21 cellular contexts compared by ENCODE assay signal in the genomic region with DNA sequence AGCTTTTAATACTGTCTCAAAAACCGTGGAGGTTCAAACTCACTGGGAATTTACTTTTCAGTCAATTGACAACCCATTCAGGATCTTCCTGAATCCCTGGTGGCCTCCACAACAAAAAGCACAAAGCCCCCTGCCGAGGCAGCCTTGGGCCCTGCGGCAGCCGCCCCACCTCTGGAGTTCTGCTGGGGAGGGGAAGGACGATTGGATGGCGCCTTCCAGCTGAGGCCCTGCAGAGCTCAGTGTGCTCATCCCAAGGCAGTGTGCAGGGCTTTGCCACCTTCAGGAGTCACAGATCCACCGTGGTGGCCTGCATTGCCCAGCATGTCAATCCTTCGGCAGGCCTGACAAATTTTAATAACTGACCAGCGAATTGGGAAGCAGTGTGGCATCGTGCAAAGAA. TPM values are rescaled to one million over a fixed set of nuclear protein-coding genes. Genes with fewer than 3 reads are reported as not detected.
DNase-seq lines count a peak whose midpoint lies in the region; ATAC-seq lines count a peak whose summit lies in the region.
"Had no signal": no experiment of that assay in that cellular context is flagged by ENCODE, and none has a peak within 500 bp of the region (broad histone marks: within the 10 kb centered on the region; RNA-seq: fewer than 3 reads in every experiment).

No MANE protein-coding gene starts in this region.

- no peaks in the 10 kb centered on the region for H3K27me3 ChIP-seq in mesendoderm (ENCODE audit: insufficient read depth, low read length, poor library complexity)
- H3K27me3 ChIP-seq in effector memory CD4-positive, alpha-beta T cell (replicated peaks; ENCODE audit: control insufficient read depth, insufficient read depth, low read length, poor library complexity, severe bottlenecking): no peaks in the 10 kb centered on the region
- H3K27me3 ChIP-seq: breast epithelium had no signal

- peaks cover 32% of the 10 kb centered on the region for H3K79me2 ChIP-seq in mesendoderm (ENCODE audit: control insufficient read depth, insufficient read depth, low read length)

- no peaks in the 10 kb centered on the region for H3K9me3 Mint-ChIP-seq in naive thymus-derived CD8-positive, alpha-beta T cell
- H3K9me3 Mint-ChIP-seq: activated CD4-positive, alpha-beta memory T cell treated with anti-CD3 and anti-CD28 coated beads, Interleukin-2, amount 10 ng/mL, durations not matched to agents 7 days and 5 days; naive B cell had no signal

- H3K4me1 Mint-ChIP-seq in naive thymus-derived CD8-positive, alpha-beta T cell: peaks cover 0 to 4% (median 1%) of the 10 kb centered on the region in 4 donors
- H3K4me1 Mint-ChIP-seq: activated CD4-positive, alpha-beta memory T cell treated with anti-CD3 and anti-CD28 coated beads, Interleukin-2, amount 10 ng/mL, durations not matched to agents 7 days and 5 days had no signal

- peak overlapping the region; percentile 98 for H3K56ac ChIP-seq in mesendoderm (ENCODE audit: low read length)

- H3K27ac Mint-ChIP-seq in naive thymus-derived CD8-positive, alpha-beta T cell: peak overlapping the region in 1 of 10 donors; percentile 7
- H3K27ac Mint-ChIP-seq: activated CD4-positive, alpha-beta memory T cell treated with anti-CD3 and anti-CD28 coated beads, Interleukin-2, amount 10 ng/mL, durations not matched to agents 7 days and 5 days; activated naive CD8-positive, alpha-beta T cell; naive B cell had no signal

- H2AK5ac ChIP-seq in mesendoderm (ENCODE audit: low read length): peak overlapping the region; percentile 62

- H3K4ac ChIP-seq in mesendoderm (ENCODE audit: low read depth, low read length): no peak overlapping the region

- no peak overlapping the region for H2BK120ac ChIP-seq in mesendoderm (ENCODE audit: low read depth, low read length)

- H3K4me2 ChIP-seq in mesendoderm (ENCODE audit: low read length): peak overlapping the region; percentile 64
- H3K4me2 ChIP-seq: A549 had no signal

- WGBS in mesendoderm (ENCODE audit: extremely low coverage, insufficient coverage, low lambda C conversion rate): no CpG with 5 or more reads among the region's 10 CpGs

- H3K4me1 ChIP-seq in mesendoderm (ENCODE audit: control insufficient read depth, low read depth, low read length): peaks cover 12% of the 10 kb centered on the region
- no peaks in the 10 kb centered on the region for H3K4me1 ChIP-seq in effector memory CD4-positive, alpha-beta T cell (ENCODE audit: control insufficient read depth, insufficient read depth, low read length, poor library complexity, severe bottlenecking)

- no peak overlapping the region for H2BK5ac ChIP-seq in mesendoderm (ENCODE audit: low read length)

- peaks cover 6% of the 10 kb centered on the region for H3K79me1 ChIP-seq in mesendoderm (ENCODE audit: low read length)

- H3K27ac ChIP-seq in mesendoderm (ENCODE audit: low read depth, low read length): peak overlapping the region; percentile 99
- H3K27ac ChIP-seq in effector memory CD4-positive, alpha-beta T cell (ENCODE audit: insufficient read depth, low read length, poor library complexity, severe bottlenecking): no peak overlapping the region
- H3K27ac ChIP-seq: A549, C4-2B, thoracic aorta had no signal

- H3K4me3 Mint-ChIP-seq in naive thymus-derived CD8-positive, alpha-beta T cell: no peak overlapping the region
- H3K4me3 Mint-ChIP-seq: activated CD4-positive, alpha-beta memory T cell treated with anti-CD3 and anti-CD28 coated beads, Interleukin-2, amount 10 ng/mL, durations not matched to agents 7 days and 5 days; activated naive CD8-positive, alpha-beta T cell had no signal

- H3K9ac ChIP-seq in mesendoderm (ENCODE audit: low read length): peak overlapping the region; percentile 99

- no peak overlapping the region for H4K5ac ChIP-seq in mesendoderm (ENCODE audit: low read length)

- H4K8ac ChIP-seq in mesendoderm (ENCODE audit: low read depth, low read length): no peak overlapping the region

- H3K36me3 Mint-ChIP-seq in naive thymus-derived CD8-positive, alpha-beta T cell: peaks cover 0 to 36% (median 3%) of the 10 kb centered on the region in 3 donors
- H3K36me3 Mint-ChIP-seq: activated naive CD8-positive, alpha-beta T cell; naive B cell had no signal

- H3K4me3 ChIP-seq in mesendoderm (ENCODE audit: low read length): peak overlapping the region; percentile 90
- no peak overlapping the region for H3K4me3 ChIP-seq in effector memory CD4-positive, alpha-beta T cell (ENCODE audit: insufficient read depth, low read depth, low read length, poor library complexity, severe bottlenecking)
- H3K4me3 ChIP-seq: A549, lung, thoracic aorta had no signal

- H3K23ac ChIP-seq in mesendoderm (ENCODE audit: low read length): peak overlapping the region; percentile 94

- POLR2A ChIA-PET in naive thymus-derived CD8-positive, alpha-beta T cell (lab: Charles Lee): no interaction called here

- peak overlapping the region; percentile 61 for H3K18ac ChIP-seq in mesendoderm (ENCODE audit: low read length)

- no peaks in the 10 kb centered on the region for H3K36me3 ChIP-seq in mesendoderm (ENCODE audit: control insufficient read depth, insufficient read depth, low read length)
- H3K36me3 ChIP-seq in effector memory CD4-positive, alpha-beta T cell (ENCODE audit: control insufficient read depth, insufficient read depth, low read length): no peaks in the 10 kb centered on the region
- H3K36me3 ChIP-seq: breast epithelium, thoracic aorta had no signal

- no peak for ATAC-seq in naive thymus-derived CD8-positive, alpha-beta T cell
- ATAC-seq: Right ventricle myocardium inferior had no signal

- H3K27me3 Mint-ChIP-seq in naive thymus-derived CD8-positive, alpha-beta T cell: no peaks in the 10 kb centered on the region
- H3K27me3 Mint-ChIP-seq: activated CD4-positive, alpha-beta memory T cell treated with anti-CD3 and anti-CD28 coated beads, Interleukin-2, amount 10 ng/mL, durations not matched to agents 7 days and 5 days; activated naive CD8-positive, alpha-beta T cell; naive B cell had no signal

- no peaks in the 10 kb centered on the region for H3K9me3 ChIP-seq in effector memory CD4-positive, alpha-beta T cell (ENCODE audit: control insufficient read depth, low read length)
- H3K9me3 ChIP-seq: A549, breast epithelium, thoracic aorta had no signal

- no peak overlapping the region for H2BK15ac ChIP-seq in mesendoderm (replicated peaks; ENCODE audit: low read depth)

- DNase-seq in NCI-H82 (lab: John Stamatoyannopoulos, UW): peak; percentile 10
- no peak for DNase-seq in NCI-H82 treated with DMSO at 0.1 percent for 48 hours (lab: John Stamatoyannopoulos, UW; ENCODE audit: unreplicated experiment)
- DNase-seq in ecto neural progenitor cell (ENCODE audit: low spot score): peak; percentile 69
- peak; percentile 82 for DNase-seq in mesendoderm
- DNase-seq in effector memory CD4-positive, alpha-beta T cell: no peak
- DNase-seq in naive thymus-derived CD8-positive, alpha-beta T cell: no peak
- no peak for DNase-seq in NCI-H748 treated with DMSO at 0.1 percent for 48 hours (lab: John Stamatoyannopoulos, UW)
- DNase-seq in stimulated activated naive CD4-positive, alpha-beta T cell (lab: John Stamatoyannopoulos, UW): no peak
- DNase-seq: activated CD4-positive, alpha-beta memory T cell treated with anti-CD3 and anti-CD28 coated beads, Interleukin-2, amount 10 ng/mL, durations not matched to agents 7 days and 5 days; activated T-cell treated with anti-CD3 and anti-CD28 coated beads, Interleukin-2, amount 50 U/mL, for 48 hours; GF-D8; Karpas-422; naive B cell; NCI-H226 had no signal

RNA-seq across cellular contexts. Expression of a gene that starts 7.4 kb away (rescaled TPM):
- 12.0 TPM for polyA plus RNA-seq in mesendoderm (2013, experiment 1 of 2)
- 12.9 TPM for polyA plus RNA-seq in mesendoderm (2013, experiment 2 of 2)
- 1 to 10 TPM; 7.2 to 7.4 TPM for total RNA-seq in naive thymus-derived CD8-positive, alpha-beta T cell
- polyA plus RNA-seq in naive thymus-derived CD8-positive, alpha-beta T cell: under 1 TPM; 0.09 to 0.56 (median 0.34) TPM

RNA-seq across cellular contexts. Expression of a gene that starts 52.1 kb away (rescaled TPM):
- polyA plus RNA-seq in mesendoderm (2013, experiment 1 of 2): 63.0 TPM
- 65.1 TPM for polyA plus RNA-seq in mesendoderm (2013, experiment 2 of 2)
- 10 to 100 TPM; 11.0 to 13.0 TPM for total RNA-seq in naive thymus-derived CD8-positive, alpha-beta T cell
- under 1 TPM; 0.47 to 0.66 (median 0.49) TPM for polyA plus RNA-seq in naive thymus-derived CD8-positive, alpha-beta T cell

Comparison
In these comparisons a context has a peak if more than half of its experiments do, and no peak if none do; other contexts are left out.
1. DNase-seq: peak in NCI-H82 (single experiment), ecto neural progenitor cell (single experiment) and mesendoderm (single experiment); none in NCI-H82 treated with DMSO at 0.1 percent for 48 hours (single experiment), effector memory CD4-positive, alpha-beta T cell (0 of 3), naive thymus-derived CD8-positive, alpha-beta T cell (0 of 10), NCI-H748 treated with DMSO at 0.1 percent for 48 hours (single experiment) and stimulated activated naive CD4-positive, alpha-beta T cell (0 of 6).